ENCODE assay signal across 27 cellular contexts in genomic region chr10:37991655-37992054, GRCh38.
"Had no signal": no experiment of that assay in that cellular context is flagged by ENCODE, and none has a peak within 500 bp of the region (broad histone marks: within the 10 kb centered on the region; RNA-seq: fewer than 3 reads in every experiment).

No MANE protein-coding gene starts in this region.

- H3K4me3 ChIP-seq: stomach, suprapubic skin, testis, thoracic aorta, thyroid gland, tibial artery, tibial nerve, transverse colon, upper lobe of left lung, upper lobe of right lung, uterus, vagina had no signal

- H3K4me1 ChIP-seq: stomach, suprapubic skin, testis, thyroid gland, tibial artery, tibial nerve, transverse colon, upper lobe of left lung, upper lobe of right lung, uterus, vagina had no signal

- FAIRE-seq: urothelium cell line had no signal

- ATAC-seq: stimulated activated memory B cell treated with anti-CD40 and anti-IgM and Interleukin-4, amounts not matched to agents 10 μg/mL and 1 μg/mL and 100 μg/mL, for 72 hours; upper lobe of right lung had no signal

- H3K4me1 Mint-ChIP-seq: stimulated activated effector memory CD8-positive, alpha-beta T cell treated with anti-CD3 and anti-CD28 coated beads, Interleukin-12 subunit alpha, Interleukin-12 subunit beta, amount 100 ng/mL, for 72 hours; stimulated activated memory B cell treated with anti-CD40 and anti-IgM and Interleukin-4, amounts not matched to agents 10 μg/mL and 1 μg/mL and 100 μg/mL, for 72 hours; stimulated activated naive B cell treated with anti-CD40 and anti-IgM and Interleukin-4, amounts not matched to agents 10 μg/mL and 1 μg/mL and 100 μg/mL, for 72 hours had no signal

- DNase-seq: stimulated activated CD4-positive, alpha-beta T cell treated with anti-CD3 and anti-CD28 coated beads, Interleukin-2, amount 100 ng/mL, for 24 hours; stimulated activated CD4-positive, alpha-beta T cell treated with anti-CD3 and anti-CD28 coated beads, Interleukin-2, amount 100 ng/mL, for 48 hours; stimulated activated CD4-positive, alpha-beta T cell treated with anti-CD3 and anti-CD28 coated beads, Interleukin-4, amount 100 ng/mL, for 1 hour; stimulated activated CD4-positive, alpha-beta T cell treated with anti-CD3 and anti-CD28 coated beads, Interleukin-4, amount 100 ng/mL, for 24 hours; stimulated activated CD4-positive, alpha-beta T cell treated with anti-CD3 and anti-CD28 coated beads, Interleukin-4, amount 100 ng/mL, for 4 hours; stimulated activated CD8-positive, alpha-beta memory T cell treated with anti-CD3 and anti-CD28 coated beads, Interleukin-4, amount 100 ng/mL, for 48 hours; stimulated activated naive B cell treated with anti-CD40 and anti-IgM and Interleukin-4, amounts not matched to agents 10 μg/mL and 1 μg/mL and 100 μg/mL, for 72 hours; stimulated activated naive CD4-positive, alpha-beta T cell; stimulated activated naive CD4-positive, alpha-beta T cell treated with Interleukin-2 at 50 U/mL for 16 hours; stomach; substantia nigra; testis; thyroid gland; tibial artery; transverse colon; upper lobe of left lung; upper lobe of right lung; uterus had no signal

- H3K27ac ChIP-seq: stomach, suprapubic skin, testis, thoracic aorta, thyroid gland, tibial artery, tibial nerve, transverse colon, upper lobe of left lung, upper lobe of right lung, uterus, vagina had no signal

- H3K4me3 Mint-ChIP-seq: stimulated activated effector memory CD8-positive, alpha-beta T cell treated with anti-CD3 and anti-CD28 coated beads, Interleukin-12 subunit alpha, Interleukin-12 subunit beta, amount 100 ng/mL, for 72 hours; stimulated activated memory B cell treated with anti-CD40 and anti-IgM and Interleukin-4, amounts not matched to agents 10 μg/mL and 1 μg/mL and 100 μg/mL, for 72 hours; stimulated activated naive B cell treated with anti-CD40 and anti-IgM and Interleukin-4, amounts not matched to agents 10 μg/mL and 1 μg/mL and 100 μg/mL, for 72 hours; stimulated activated naive CD8-positive, alpha-beta T cell treated with anti-CD3 and anti-CD28 coated beads, Interleukin-15, Interleukin-2, amounts not matched to agents 100 ng/mL and 50 ng/mL, for 24 hours; type B pancreatic cell had no signal

- H3K27ac Mint-ChIP-seq: stimulated activated effector memory CD8-positive, alpha-beta T cell treated with anti-CD3 and anti-CD28 coated beads, Interleukin-12 subunit alpha, Interleukin-12 subunit beta, amount 100 ng/mL, for 72 hours; stimulated activated memory B cell treated with anti-CD40 and anti-IgM and Interleukin-4, amounts not matched to agents 10 μg/mL and 1 μg/mL and 100 μg/mL, for 72 hours; stimulated activated naive B cell treated with anti-CD40 and anti-IgM and Interleukin-4, amounts not matched to agents 10 μg/mL and 1 μg/mL and 100 μg/mL, for 72 hours; stimulated activated naive CD8-positive, alpha-beta T cell treated with anti-CD3 and anti-CD28 coated beads, Interleukin-15, Interleukin-2, amounts not matched to agents 100 ng/mL and 50 ng/mL, for 24 hours; type B pancreatic cell had no signal

- H3K9me3 ChIP-seq: stomach, suprapubic skin, testis, thoracic aorta, thyroid gland, tibial artery, tibial nerve, transverse colon, upper lobe of left lung, upper lobe of right lung, uterus, vagina had no signal

- H3K36me3 ChIP-seq: stomach, suprapubic skin, thoracic aorta, thyroid gland, tibial artery, tibial nerve, transverse colon, upper lobe of left lung, upper lobe of right lung, uterus, vagina had no signal

- H3K9me3 Mint-ChIP-seq: stimulated activated naive CD8-positive, alpha-beta T cell treated with anti-CD3 and anti-CD28 coated beads, Interleukin-15, Interleukin-2, amounts not matched to agents 100 ng/mL and 50 ng/mL, for 24 hours; type B pancreatic cell had no signal

- H3K27me3 Mint-ChIP-seq: type B pancreatic cell had no signal

- H3K27me3 ChIP-seq: stomach, suprapubic skin, testis, thyroid gland, tibial artery, tibial nerve, transverse colon, upper lobe of left lung, upper lobe of right lung, uterus, vagina had no signal

- H3K36me3 Mint-ChIP-seq: stimulated activated memory B cell treated with anti-CD40 and anti-IgM and Interleukin-4, amounts not matched to agents 10 μg/mL and 1 μg/mL and 100 μg/mL, for 72 hours; stimulated activated naive B cell treated with anti-CD40 and anti-IgM and Interleukin-4, amounts not matched to agents 10 μg/mL and 1 μg/mL and 100 μg/mL, for 72 hours; type B pancreatic cell had no signal
